ENCODE assay signal across 1 cellular context in genomic region chr6:45500924-45501816, GRCh38.
TF ChIP-seq lines count a peak whose summit lies in the region.

No MANE protein-coding gene starts in this region.

TF ChIP-seq in K562, 482 proteins besides CTCF, POLR2A, EP300 and RAD21 (continued from another document):
- TF ChIP-seq ZBTB33 (CRISPR knock-in tag; IDR thresholded peaks at IDR 0.05) (peak; percentile 61; the same call in 1 of the 2 replicates), USF2 (CRISPR knock-in tag; IDR thresholded peaks at IDR 0.05) (peak; percentile 33; the same call in 1 of the 2 replicates), HBP1 (CRISPR knock-in tag; IDR thresholded peaks at IDR 0.05) (0 out of 2 replicates have a peak, but pooled peaks have one; percentile 42), HMGXB4 (CRISPR knock-in tag; IDR thresholded peaks at IDR 0.05) (0 out of 2 replicates have a peak, but pooled peaks have one; percentile 64), SMC3 (conservative IDR thresholded peaks at IDR 0.05; ENCODE audit: insufficient read depth, low read depth, low read length) (peak; percentile 49), CREM (IDR thresholded peaks at IDR 0.05; ENCODE audit: low read depth) (0 out of 2 replicates have a peak, but pooled peaks have one; percentile 23), CTCFL (IDR thresholded peaks at IDR 0.05; ENCODE audit: borderline replicate concordance, insufficient read depth, low read depth, low read length, poor library complexity, severe bottlenecking) (peak; percentile 15), KAT8 (IDR thresholded peaks at IDR 0.05; ENCODE audit: low read depth) (no peak), USF1 (CRISPR knock-in tag; IDR thresholded peaks at IDR 0.05) (0 out of 2 replicates have a peak, but pooled peaks have one; percentile 22), ZC3H11A (IDR thresholded peaks at IDR 0.05; ENCODE audit: low read depth, low read length) (no peak), MEIS2 (IDR thresholded peaks at IDR 0.05; ENCODE audit: partially characterized antibody) (peak; percentile 68), TBL1XR1 (IDR thresholded peaks at IDR 0.05; ENCODE audit: low read length in 2 of 2) (peak in 1 of 2 experiments; percentile 12; a peak in 1 of 4 replicates), ZNF263 (CRISPR knock-in tag; IDR thresholded peaks at IDR 0.05; ENCODE audit: borderline replicate concordance) (no peak), ZNF212 (CRISPR knock-in tag; IDR thresholded peaks at IDR 0.05) (no peak), HMBOX1 (IDR thresholded peaks at IDR 0.05) (peak; percentile 24; the same call in 1 of the 2 replicates), ZBTB17 (CRISPR knock-in tag; IDR thresholded peaks at IDR 0.05) (0 out of 2 replicates have a peak, but pooled peaks have one; percentile 29)
TF ChIP-seq in K562: peak in this region for 13.
